ENCODE assay signal across 8 cellular contexts in genomic region chr4:152663203-152664066, GRCh38. TPM values are rescaled to one million over a fixed set of nuclear protein-coding genes. Genes with fewer than 3 reads are reported as not detected.
DNase-seq lines count a peak whose midpoint lies in the region; ATAC-seq and TF ChIP-seq lines count a peak whose summit lies in the region.

No MANE protein-coding gene starts in this region.

- H3K27me3 ChIP-seq in WERI-Rb-1 (ENCODE audit: insufficient read depth, low read depth, severe bottlenecking) (no peaks in the 10 kb centered on the region), tibial artery (peaks cover 0 to 5% of the 10 kb centered on the region in 2 donors)

- H3K4me1 Mint-ChIP-seq in naive B cell = peaks cover 71 to 98% (median 78%) of the 10 kb centered on the region in 3 donors

- H3K4me3 ChIP-seq in WERI-Rb-1 (ENCODE audit: low read depth, low read length) = no peak overlapping the region
- H3K4me3 ChIP-seq in tibial artery = no peak overlapping the region

- H3K9me3 Mint-ChIP-seq in naive B cell = peaks cover 0 to 9% (median 6%) of the 10 kb centered on the region in 7 donors

- peaks cover 2 to 20% of the 10 kb centered on the region in 2 donors for H3K36me3 Mint-ChIP-seq in naive B cell

- H3K27ac ChIP-seq in WERI-Rb-1 = no peak overlapping the region
- H3K27ac ChIP-seq in tibial artery = no peak overlapping the region

- H3K27me3 Mint-ChIP-seq in naive B cell = no peaks in the 10 kb centered on the region

- H3K9me3 ChIP-seq in WERI-Rb-1 (ENCODE audit: severe bottlenecking) (no peaks in the 10 kb centered on the region), tibial artery (peaks cover 0 to 1% (median 0%) of the 10 kb centered on the region in 3 donors)

- no peaks in the 10 kb centered on the region for H3K36me3 ChIP-seq in WERI-Rb-1
- no peaks in the 10 kb centered on the region for H3K36me3 ChIP-seq in tibial artery

- no peak for TF ChIP-seq CTCF in WERI-Rb-1 (IDR thresholded peaks at IDR 0.05; ENCODE audit: low read depth, low read length)
- no peak for TF ChIP-seq CTCF in tibial artery (IDR thresholded peaks at IDR 0.05)

- DNase-seq in OCI-M1 (lab: John Stamatoyannopoulos, UW) (peak; percentile 98), naive B cell (peak; percentile 70), WERI-Rb-1 (no peak), tibial artery (no peak), head of caudate nucleus (no peak)
- no peak for DNase-seq in central memory CD4-positive, alpha-beta T cell

- H3K4me1 ChIP-seq in tibial artery = no peaks in the 10 kb centered on the region

- H3K27ac Mint-ChIP-seq in naive B cell = peak overlapping the region; percentile 48 to 99 (median 84)

- H3K4me3 Mint-ChIP-seq in naive B cell = peak overlapping the region; percentile 68 to 91 (median 78)

- ATAC-seq in GM18907 (IDR thresholded peaks at IDR 0.05; ENCODE audit: unreplicated experiment) (peak; percentile 72), HG02884 (IDR thresholded peaks at IDR 0.05; ENCODE audit: unreplicated experiment) (peak; percentile 46), naive B cell (ENCODE audit: low read depth in 2 of 2) (peak; percentile 80 to 89)

- intact Hi-C loops in tibial artery (cut with DNase I; ENCODE audit: low total_unique reads) = no loop called here
- intact Hi-C loops in head of caudate nucleus (cut with DNase I) = no loop called here

RNA-seq across cellular contexts. Expression of gene TMEM154, which starts 16.4 kb away (rescaled TPM):
- polyA plus RNA-seq in naive B cell (ENCODE audit: low read depth in 6 of 6) = 100 to 1,000 TPM; 125 to 213 (median 155) TPM

Comparison
In these comparisons a context has a peak if more than half of its experiments do, and no peak if none do; other contexts are left out.
1. DNase-seq: peak in OCI-M1 (single experiment) and naive B cell (single experiment); none in WERI-Rb-1 (single experiment), tibial artery (0 of 2), head of caudate nucleus (0 of 42) and central memory CD4-positive, alpha-beta T cell (single experiment).
2. Peak in every context shown above with its lines, with median percentiles within 50 percentile points of each other: ATAC-seq.